Comparison of ENCODE assay signal across 23 cellular contexts in genomic region chr21:16342932-16343331, GRCh38.
"Had no signal": no experiment of that assay in that cellular context is flagged by ENCODE, and none has a peak within 500 bp of the region (broad histone marks: within the 10 kb centered on the region; RNA-seq: fewer than 3 reads in every experiment).

No MANE protein-coding gene starts in this region.

- H3K4me1 Mint-ChIP-seq: immature natural killer cell, memory B cell, naive B cell had no signal

- H3K9me3 Mint-ChIP-seq: dendritic cell treated with granulocyte-macrophage colony-stimulating factor and Interleukin-4, amounts not matched to agents 40 ng/mL and 50 ng/mL, for 4 days; memory B cell; naive B cell; nephron had no signal

- ATAC-seq: effector memory CD8-positive, alpha-beta T cell; gastrocnemius medialis; lower lobe of right lung had no signal

- H3K4me3 ChIP-seq: esophagus muscularis mucosa, gastrocnemius medialis, left ventricle myocardium inferior, lower lobe of right lung, sigmoid colon, skin epidermis, stomach, thoracic aorta, transverse colon had no signal

- H3K4me3 Mint-ChIP-seq: dendritic cell treated with granulocyte-macrophage colony-stimulating factor and Interleukin-4, amounts not matched to agents 40 ng/mL and 50 ng/mL, for 4 days; effector memory CD8-positive, alpha-beta T cell; immature natural killer cell; memory B cell; naive B cell; nephron had no signal

- H3K27me3 Mint-ChIP-seq: dendritic cell treated with granulocyte-macrophage colony-stimulating factor and Interleukin-4, amounts not matched to agents 40 ng/mL and 50 ng/mL, for 4 days; effector memory CD8-positive, alpha-beta T cell; memory B cell; naive B cell had no signal

- H3K27ac ChIP-seq: epithelial cell of prostate, esophagus muscularis mucosa, gastrocnemius medialis, left ventricle myocardium inferior, lower lobe of right lung, neutrophil, sigmoid colon, skin epidermis, stomach, thoracic aorta, transverse colon had no signal

- DNase-seq: effector memory CD8-positive, alpha-beta T cell; gastrocnemius medialis; glutamatergic neuron; immature natural killer cell; left ventricle myocardium inferior; lower lobe of right lung; naive B cell; posterior cingulate gyrus; sigmoid colon; stimulated activated CD4-positive, alpha-beta T cell treated with anti-CD3 and anti-CD28 coated beads, Interleukin-2, amount 100 ng/mL, for 24 hours; stimulated activated CD4-positive, alpha-beta T cell treated with anti-CD3 and anti-CD28 coated beads, Interleukin-4, amount 100 ng/mL, for 4 hours; stimulated activated naive CD4-positive, alpha-beta T cell; stomach; substantia nigra; transverse colon had no signal

- H3K9me3 ChIP-seq: esophagus muscularis mucosa, gastrocnemius medialis, left ventricle myocardium inferior, lower lobe of right lung, neutrophil, sigmoid colon, stomach, thoracic aorta, transverse colon had no signal

- H3K27ac Mint-ChIP-seq: dendritic cell treated with granulocyte-macrophage colony-stimulating factor and Interleukin-4, amounts not matched to agents 40 ng/mL and 50 ng/mL, for 4 days; effector memory CD8-positive, alpha-beta T cell; immature natural killer cell; memory B cell; nephron had no signal

- H3K27me3 ChIP-seq: esophagus muscularis mucosa, gastrocnemius medialis, neutrophil, sigmoid colon, stomach, transverse colon had no signal

- H3K36me3 Mint-ChIP-seq: immature natural killer cell, memory B cell, naive B cell had no signal

- H3K4me1 ChIP-seq: esophagus muscularis mucosa, gastrocnemius medialis, left ventricle myocardium inferior, lower lobe of right lung, stomach, transverse colon had no signal

- H3K36me3 ChIP-seq: esophagus muscularis mucosa, gastrocnemius medialis, left ventricle myocardium inferior, lower lobe of right lung, neutrophil, sigmoid colon, stomach, thoracic aorta, transverse colon had no signal
